ENCODE assay signal across 14 cellular contexts in genomic region chr18:30999887-31000628, GRCh38. TPM values are rescaled to one million over a fixed set of nuclear protein-coding genes. Genes with fewer than 3 reads are reported as not detected.
DNase-seq lines count a peak whose midpoint lies in the region; ATAC-seq and TF ChIP-seq lines count a peak whose summit lies in the region.
"Had no signal": no experiment of that assay in that cellular context is flagged by ENCODE, and none has a peak within 500 bp of the region (broad histone marks: within the 10 kb centered on the region; RNA-seq: fewer than 3 reads in every experiment).

No MANE protein-coding gene starts in this region.

- CTCF ChIA-PET in WTC11 (lab: Charles Lee) (interaction anchor here (0.8 to 1.4 kb wide), 3 partner anchors 12 to 556 kb away, joined by 3 to 4 read pairs (median 3); no protein-coding TSS in a partner anchor), A673 (lab: Charles Lee) (no interaction called here)

- no peaks in the 10 kb centered on the region for H3F3A ChIP-seq in GM23338 (replicated peaks; ENCODE audit: low read depth)
- no peaks in the 10 kb centered on the region for H3F3A ChIP-seq in neural progenitor cell (ENCODE audit: low read depth)

- intact Hi-C loops in A673 (cut with micrococcal nuclease; ENCODE audit: unreplicated experiment): no loop called here

- ATAC-seq in GM23338: peak; percentile 80
- ATAC-seq in WTC11: peak; percentile 60
- peak; percentile 81 for ATAC-seq in esophagus mucosa

- BruUV-seq in A673 (replicated peaks; lab: Mats Ljungman, UMichigan): no TSS peak

- H3K4me1 ChIP-seq in GM23338 (ENCODE audit: insufficient read depth) (peaks cover 13% of the 10 kb centered on the region), neural progenitor cell (no peaks in the 10 kb centered on the region), A673 (ENCODE audit: insufficient read depth, low read length, poor library complexity, severe bottlenecking) (no peaks in the 10 kb centered on the region)
- H3K4me1 ChIP-seq: Caco-2, HAP-1 had no signal

- H3K4me1 Mint-ChIP-seq in GM23338 (peaks cover 22% of the 10 kb centered on the region), WTC11 (peaks cover 14% of the 10 kb centered on the region), neural progenitor cell (no peaks in the 10 kb centered on the region)

- POLR2A ChIA-PET in WTC11 (lab: Charles Lee) (no interaction called here), A673 (lab: Charles Lee; ENCODE audit: low non-redundant PET) (no interaction called here)

- H3K27me3 ChIP-seq in GM23338 (ENCODE audit: insufficient read depth) (no peaks in the 10 kb centered on the region), neural progenitor cell (no peaks in the 10 kb centered on the region), A673 (replicated peaks; ENCODE audit: insufficient read depth, low read depth, low read length, poor library complexity) (peaks cover 5% of the 10 kb centered on the region)

- H3K9me3 ChIP-seq in neural progenitor cell (ENCODE audit: low read depth): no peaks in the 10 kb centered on the region
- no peaks in the 10 kb centered on the region for H3K9me3 ChIP-seq in A673 (ENCODE audit: low read depth, low read length, poor library complexity, severe bottlenecking)
- H3K9me3 ChIP-seq: Caco-2, HAP-1 had no signal

- no peak overlapping the region for H3K4me2 ChIP-seq in GM23338
- H3K4me2 ChIP-seq in neural progenitor cell: no peak overlapping the region

- H3K27ac Mint-ChIP-seq in GM23338 (no peak overlapping the region), WTC11 (no peak overlapping the region), neural progenitor cell (no peak overlapping the region)
- H3K27ac Mint-ChIP-seq: CD4-positive, alpha-beta T cell had no signal

- H3K4me3 Mint-ChIP-seq in GM23338: no peak overlapping the region
- H3K4me3 Mint-ChIP-seq in WTC11: no peak overlapping the region
- H3K4me3 Mint-ChIP-seq in neural progenitor cell: no peak overlapping the region
- H3K4me3 Mint-ChIP-seq: CD4-positive, alpha-beta T cell had no signal

- H3K36me3 Mint-ChIP-seq in GM23338 (ENCODE audit: low read depth): no peaks in the 10 kb centered on the region
- H3K36me3 Mint-ChIP-seq in WTC11: no peaks in the 10 kb centered on the region
- H3K36me3 Mint-ChIP-seq in neural progenitor cell: no peaks in the 10 kb centered on the region

- no peak overlapping the region for H2AFZ ChIP-seq in GM23338
- H2AFZ ChIP-seq in neural progenitor cell (replicated peaks): peak overlapping the region; percentile 45

- no peaks in the 10 kb centered on the region for H3K9me2 ChIP-seq in GM23338 (ENCODE audit: insufficient read depth)

- no peak overlapping the region for H3K9ac ChIP-seq in neural progenitor cell

- H3K36me3 ChIP-seq in GM23338 (ENCODE audit: insufficient read depth): no peaks in the 10 kb centered on the region
- H3K36me3 ChIP-seq in neural progenitor cell: no peaks in the 10 kb centered on the region
- H3K36me3 ChIP-seq in A673 (ENCODE audit: insufficient read depth, low read length, poor library complexity, severe bottlenecking): no peaks in the 10 kb centered on the region
- H3K36me3 ChIP-seq: HAP-1 had no signal

- H3K27ac ChIP-seq in GM23338 (ENCODE audit: low read depth) (no peak overlapping the region), neural progenitor cell (no peak overlapping the region), A673 (ENCODE audit: low read depth, low read length, poor library complexity, severe bottlenecking) (no peak overlapping the region)
- H3K27ac ChIP-seq: C4-2B had no signal

- H3K27me3 Mint-ChIP-seq in GM23338 (ENCODE audit: insufficient read depth, low read depth, poor library complexity) (peaks cover 1% of the 10 kb centered on the region), WTC11 (ENCODE audit: low read depth) (no peaks in the 10 kb centered on the region), neural progenitor cell (ENCODE audit: insufficient read depth, low read depth) (no peaks in the 10 kb centered on the region)
- H3K27me3 Mint-ChIP-seq: CD4-positive, alpha-beta T cell had no signal

- H3K79me2 ChIP-seq in GM23338 (replicated peaks; ENCODE audit: insufficient read depth): no peaks in the 10 kb centered on the region
- no peaks in the 10 kb centered on the region for H3K79me2 ChIP-seq in neural progenitor cell (ENCODE audit: low read depth)

- H4K20me1 ChIP-seq in GM23338 (replicated peaks; ENCODE audit: insufficient read depth): no peaks in the 10 kb centered on the region
- H4K20me1 ChIP-seq in neural progenitor cell (ENCODE audit: low read depth): no peaks in the 10 kb centered on the region

- H3K4me3 ChIP-seq in GM23338 (no peak overlapping the region), neural progenitor cell (no peak overlapping the region), A673 (ENCODE audit: low read depth, low read length, poor library complexity, severe bottlenecking) (no peak overlapping the region)
- H3K4me3 ChIP-seq: HAP-1 had no signal

- TF ChIP-seq CTCF in GM23338 (conservative IDR thresholded peaks at IDR 0.05; ENCODE audit: low read depth in 2 of 2): no peak
- TF ChIP-seq CTCF in WTC11 (IDR thresholded peaks at IDR 0.05): no peak
- TF ChIP-seq CTCF in neural progenitor cell (IDR thresholded peaks at IDR 0.05): no peak
- TF ChIP-seq CTCF in A673 (conservative IDR thresholded peaks at IDR 0.05; ENCODE audit: low read depth, low read length): no peak

- no peaks in the 10 kb centered on the region for H3K9me3 Mint-ChIP-seq in GM23338
- H3K9me3 Mint-ChIP-seq in WTC11: no peaks in the 10 kb centered on the region
- no peaks in the 10 kb centered on the region for H3K9me3 Mint-ChIP-seq in neural progenitor cell

- peak; percentile 35 for DNase-seq in GM23338 (ENCODE audit: low spot score)
- no peak for DNase-seq in WTC11 (ENCODE audit: low spot score)
- DNase-seq in neural progenitor cell (ENCODE audit: low spot score): peak; percentile 41
- DNase-seq in NCI-H2227 treated with DMSO at 0.1 percent for 48 hours (lab: John Stamatoyannopoulos, UW): no peak
- no peak for DNase-seq in A673 (ENCODE audit: low spot score)
- no peak for DNase-seq in iPS-NIHi7 (ENCODE audit: extremely low spot score)
- DNase-seq: AML-193; Caco-2; CD4-positive, alpha-beta T cell; GDM1 had no signal

TF ChIP-seq in GM23338, 12 proteins besides CTCF, POLR2A, EP300 and RAD21:
- TF ChIP-seq JUNB (IDR thresholded peaks at IDR 0.05; ENCODE audit: unreplicated experiment) (no peak), EZH2 (IDR thresholded peaks at IDR 0.05; ENCODE audit: low read depth, unreplicated experiment) (no peak), EZH2phosphoT487 (IDR thresholded peaks at IDR 0.05; ENCODE audit: unreplicated experiment) (no peak), ETS1 (IDR thresholded peaks at IDR 0.05) (no peak)
TF ChIP-seq in GM23338: peak in this region for 0.

TF ChIP-seq in WTC11, 78 proteins besides CTCF, POLR2A, EP300 and RAD21 (continues in another document):
- TF ChIP-seq SMAD4 (CRISPR knock-in tag; IDR thresholded peaks at IDR 0.05) (no peak), JAZF1 (CRISPR knock-in tag; IDR thresholded peaks at IDR 0.05) (no peak), ZSCAN18 (CRISPR knock-in tag; IDR thresholded peaks at IDR 0.05) (no peak), MAX (CRISPR knock-in tag; IDR thresholded peaks at IDR 0.05) (no peak), E2F4 (CRISPR knock-in tag; IDR thresholded peaks at IDR 0.05; ENCODE audit: borderline replicate concordance, low read depth) (no peak), NR1H2 (CRISPR knock-in tag; IDR thresholded peaks at IDR 0.05) (no peak), ATF1 (CRISPR knock-in tag; IDR thresholded peaks at IDR 0.05) (no peak), NR2C2 (CRISPR knock-in tag; IDR thresholded peaks at IDR 0.05) (no peak), MXD4 (CRISPR knock-in tag; IDR thresholded peaks at IDR 0.05; ENCODE audit: borderline replicate concordance) (no peak), ZNF263 (CRISPR knock-in tag; IDR thresholded peaks at IDR 0.05; ENCODE audit: low read depth) (no peak)

RNA-seq across cellular contexts. Expression of gene DSC3, which starts 42.5 kb away (rescaled TPM):
- total RNA-seq in GM23338 (2014; rRNA removed; shearing (Covaris generic)): 2.1 and 3.7 TPM in 2 replicates
- polyA plus RNA-seq in GM23338 (2016; fragmentation: Nextera tagmentation; extraction: Ambion mirVana): 0.52 and 0.68 TPM in 2 replicates
- total RNA-seq in WTC11 (2021): 2.1 to 2.8 TPM (median 2.6 TPM) in 3 replicates
- 319 TPM for total RNA-seq in esophagus mucosa
- 1.2 and 1.8 TPM in 2 replicates for total RNA-seq in neural progenitor cell (ENCODE audit: low replicate concordance)
- total RNA-seq in A673 (2021): not detected in 2 replicates
- total RNA-seq: CD4-positive, alpha-beta T cell had no signal
- polyA plus RNA-seq: BJ had no signal

Comparison
In these comparisons a context has a peak if more than half of its experiments do, and no peak if none do; other contexts are left out.
1. DNase-seq: peak in GM23338 (single experiment) and neural progenitor cell (single experiment); none in WTC11 (single experiment), NCI-H2227 treated with DMSO at 0.1 percent for 48 hours (single experiment), A673 (single experiment) and iPS-NIHi7 (single experiment).
2. RNA of gene DSC3, which starts 42.5 kb away (total RNA-seq): 319 TPM in esophagus mucosa (single experiment); 2.1 to 2.8 TPM in WTC11, 2.1 to 3.7 TPM in GM23338, 1.2 to 1.8 TPM in neural progenitor cell and not detected in A673; every median in the first group is over 10 times any median in the second.
3. Peak in every context shown above with its lines, with median percentiles within 50 percentile points of each other: ATAC-seq.